Comparison of ENCODE assay signal across 1 cellular context in the genomic region with DNA sequence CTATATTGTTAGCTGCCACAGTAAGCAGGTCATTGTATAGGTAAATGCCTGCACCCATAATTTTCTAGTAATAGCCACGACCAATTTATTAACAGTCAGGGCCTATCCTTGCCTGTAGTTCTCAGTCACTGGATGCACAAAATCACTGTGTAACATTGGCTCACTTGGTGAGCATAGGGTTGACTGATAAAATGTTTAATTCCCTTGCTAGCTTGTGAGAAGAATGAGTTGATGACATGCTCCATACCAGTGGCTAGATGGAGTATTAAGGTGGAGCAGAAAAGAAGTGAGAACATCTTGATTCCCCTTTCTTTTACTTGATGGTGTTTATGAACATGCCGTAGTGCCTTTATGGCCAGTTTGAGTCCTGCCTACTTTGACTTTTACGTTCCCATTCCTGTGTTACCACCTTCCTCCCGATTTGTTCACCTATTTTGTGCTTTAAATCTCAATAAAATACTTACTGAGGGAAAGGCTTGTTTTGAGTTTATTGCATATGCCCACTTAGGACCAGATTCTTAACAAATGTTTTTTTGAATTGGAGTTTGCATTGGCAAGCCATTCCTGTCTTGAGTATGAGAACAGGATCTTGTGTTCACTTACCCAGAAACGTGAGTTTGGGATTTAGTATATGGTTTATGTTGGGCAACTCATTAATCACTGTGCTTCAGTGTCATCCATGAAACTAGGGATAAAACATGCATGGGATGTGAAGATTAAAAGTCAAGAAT.
A peak's percentile ranks its signal among the peaks of the same experiment; 100 is the strongest.
TF ChIP-seq lines count a peak whose summit lies in the region.

No MANE protein-coding gene starts in this region.

TF ChIP-seq in K562, 482 proteins besides CTCF, POLR2A, EP300 and RAD21:
- TF ChIP-seq, protein P1, sequence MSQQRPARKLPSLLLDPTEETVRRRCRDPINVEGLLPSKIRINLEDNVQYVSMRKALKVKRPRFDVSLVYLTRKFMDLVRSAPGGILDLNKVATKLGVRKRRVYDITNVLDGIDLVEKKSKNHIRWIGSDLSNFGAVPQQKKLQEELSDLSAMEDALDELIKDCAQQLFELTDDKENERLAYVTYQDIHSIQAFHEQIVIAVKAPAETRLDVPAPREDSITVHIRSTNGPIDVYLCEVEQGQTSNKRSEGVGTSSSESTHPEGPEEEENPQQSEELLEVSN (IDR thresholded peaks at IDR 0.05; ENCODE audit: borderline replicate concordance in 1 of 2, extremely low read depth in 1 of 2, insufficient read depth in 1 of 2, insufficient read length in 1 of 2, low read depth in 1 of 2, low read length in 1 of 2, poor library complexity in 1 of 2, severe bottlenecking in 1 of 2): no peak
- TF ChIP-seq ZNF384 (IDR thresholded peaks at IDR 0.05; ENCODE audit: low read depth, low read length): no peak
- no peak for TF ChIP-seq DACH1 (IDR thresholded peaks at IDR 0.05; ENCODE audit: partially characterized antibody)
- TF ChIP-seq RBFOX2 (IDR thresholded peaks at IDR 0.05; ENCODE audit: low read depth, low read length): 0 out of 2 replicates have a peak, but pooled peaks have one; percentile 22
- TF ChIP-seq HDAC1 (IDR thresholded peaks at IDR 0.05): no peak
- no peak for TF ChIP-seq FOS (IDR thresholded peaks at IDR 0.05; ENCODE audit: extremely low read depth, insufficient read length)
- TF ChIP-seq, protein P2, sequence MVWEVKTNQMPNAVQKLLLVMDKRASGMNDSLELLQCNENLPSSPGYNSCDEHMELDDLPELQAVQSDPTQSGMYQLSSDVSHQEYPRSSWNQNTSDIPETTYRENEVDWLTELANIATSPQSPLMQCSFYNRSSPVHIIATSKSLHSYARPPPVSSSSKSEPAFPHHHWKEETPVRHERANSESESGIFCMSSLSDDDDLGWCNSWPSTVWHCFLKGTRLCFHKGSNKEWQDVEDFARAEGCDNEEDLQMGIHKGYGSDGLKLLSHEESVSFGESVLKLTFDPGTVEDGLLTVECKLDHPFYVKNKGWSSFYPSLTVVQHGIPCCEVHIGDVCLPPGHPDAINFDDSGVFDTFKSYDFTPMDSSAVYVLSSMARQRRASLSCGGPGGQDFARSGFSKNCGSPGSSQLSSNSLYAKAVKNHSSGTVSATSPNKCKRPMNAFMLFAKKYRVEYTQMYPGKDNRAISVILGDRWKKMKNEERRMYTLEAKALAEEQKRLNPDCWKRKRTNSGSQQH (CRISPR knock-in tag; IDR thresholded peaks at IDR 0.05): 0 out of 2 replicates have a peak, but pooled peaks have one; percentile 11
- TF ChIP-seq HSF4 (CRISPR knock-in tag; IDR thresholded peaks at IDR 0.05; ENCODE audit: borderline replicate concordance): no peak
- peak; percentile 35 for TF ChIP-seq POLR2B (IDR thresholded peaks at IDR 0.05; ENCODE audit: low read depth, partially characterized antibody)
- TF ChIP-seq, protein P3, sequence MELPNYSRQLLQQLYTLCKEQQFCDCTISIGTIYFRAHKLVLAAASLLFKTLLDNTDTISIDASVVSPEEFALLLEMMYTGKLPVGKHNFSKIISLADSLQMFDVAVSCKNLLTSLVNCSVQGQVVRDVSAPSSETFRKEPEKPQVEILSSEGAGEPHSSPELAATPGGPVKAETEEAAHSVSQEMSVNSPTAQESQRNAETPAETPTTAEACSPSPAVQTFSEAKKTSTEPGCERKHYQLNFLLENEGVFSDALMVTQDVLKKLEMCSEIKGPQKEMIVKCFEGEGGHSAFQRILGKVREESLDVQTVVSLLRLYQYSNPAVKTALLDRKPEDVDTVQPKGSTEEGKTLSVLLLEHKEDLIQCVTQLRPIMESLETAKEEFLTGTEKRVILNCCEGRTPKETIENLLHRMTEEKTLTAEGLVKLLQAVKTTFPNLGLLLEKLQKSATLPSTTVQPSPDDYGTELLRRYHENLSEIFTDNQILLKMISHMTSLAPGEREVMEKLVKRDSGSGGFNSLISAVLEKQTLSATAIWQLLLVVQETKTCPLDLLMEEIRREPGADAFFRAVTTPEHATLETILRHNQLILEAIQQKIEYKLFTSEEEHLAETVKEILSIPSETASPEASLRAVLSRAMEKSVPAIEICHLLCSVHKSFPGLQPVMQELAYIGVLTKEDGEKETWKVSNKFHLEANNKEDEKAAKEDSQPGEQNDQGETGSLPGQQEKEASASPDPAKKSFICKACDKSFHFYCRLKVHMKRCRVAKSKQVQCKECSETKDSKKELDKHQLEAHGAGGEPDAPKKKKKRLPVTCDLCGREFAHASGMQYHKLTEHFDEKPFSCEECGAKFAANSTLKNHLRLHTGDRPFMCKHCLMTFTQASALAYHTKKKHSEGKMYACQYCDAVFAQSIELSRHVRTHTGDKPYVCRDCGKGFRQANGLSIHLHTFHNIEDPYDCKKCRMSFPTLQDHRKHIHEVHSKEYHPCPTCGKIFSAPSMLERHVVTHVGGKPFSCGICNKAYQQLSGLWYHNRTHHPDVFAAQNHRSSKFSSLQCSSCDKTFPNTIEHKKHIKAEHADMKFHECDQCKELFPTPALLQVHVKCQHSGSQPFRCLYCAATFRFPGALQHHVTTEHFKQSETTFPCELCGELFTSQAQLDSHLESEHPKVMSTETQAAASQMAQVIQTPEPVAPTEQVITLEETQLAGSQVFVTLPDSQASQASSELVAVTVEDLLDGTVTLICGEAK (IDR thresholded peaks at IDR 0.05): no peak
- TF ChIP-seq, protein P3 (CRISPR knock-in tag; IDR thresholded peaks at IDR 0.05): no peak
- TF ChIP-seq SMAD3 (CRISPR knock-in tag; conservative IDR thresholded peaks at IDR 0.05): 0 out of 2 replicates have a peak, but pooled peaks have one; percentile 43
- TF ChIP-seq ZNF311 (CRISPR knock-in tag; IDR thresholded peaks at IDR 0.05): no peak
- TF ChIP-seq HMG20B (CRISPR knock-in tag; IDR thresholded peaks at IDR 0.05): no peak
- TF ChIP-seq CBFA2T2 (conservative IDR thresholded peaks at IDR 0.05): no peak
- no peak for TF ChIP-seq CAMTA2 (CRISPR knock-in tag; conservative IDR thresholded peaks at IDR 0.05)
- TF ChIP-seq, protein P4, sequence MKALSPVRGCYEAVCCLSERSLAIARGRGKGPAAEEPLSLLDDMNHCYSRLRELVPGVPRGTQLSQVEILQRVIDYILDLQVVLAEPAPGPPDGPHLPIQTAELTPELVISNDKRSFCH (CRISPR knock-in tag; IDR thresholded peaks at IDR 0.05): no peak
- TF ChIP-seq, protein P4 (tag; IDR thresholded peaks at IDR 0.05): no peak
- TF ChIP-seq, protein P5, sequence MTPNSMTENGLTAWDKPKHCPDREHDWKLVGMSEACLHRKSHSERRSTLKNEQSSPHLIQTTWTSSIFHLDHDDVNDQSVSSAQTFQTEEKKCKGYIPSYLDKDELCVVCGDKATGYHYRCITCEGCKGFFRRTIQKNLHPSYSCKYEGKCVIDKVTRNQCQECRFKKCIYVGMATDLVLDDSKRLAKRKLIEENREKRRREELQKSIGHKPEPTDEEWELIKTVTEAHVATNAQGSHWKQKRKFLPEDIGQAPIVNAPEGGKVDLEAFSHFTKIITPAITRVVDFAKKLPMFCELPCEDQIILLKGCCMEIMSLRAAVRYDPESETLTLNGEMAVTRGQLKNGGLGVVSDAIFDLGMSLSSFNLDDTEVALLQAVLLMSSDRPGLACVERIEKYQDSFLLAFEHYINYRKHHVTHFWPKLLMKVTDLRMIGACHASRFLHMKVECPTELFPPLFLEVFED (CRISPR knock-in tag; conservative IDR thresholded peaks at IDR 0.05): peak; percentile 42; the same call in 1 of the 2 replicates
- TF ChIP-seq, protein P6, sequence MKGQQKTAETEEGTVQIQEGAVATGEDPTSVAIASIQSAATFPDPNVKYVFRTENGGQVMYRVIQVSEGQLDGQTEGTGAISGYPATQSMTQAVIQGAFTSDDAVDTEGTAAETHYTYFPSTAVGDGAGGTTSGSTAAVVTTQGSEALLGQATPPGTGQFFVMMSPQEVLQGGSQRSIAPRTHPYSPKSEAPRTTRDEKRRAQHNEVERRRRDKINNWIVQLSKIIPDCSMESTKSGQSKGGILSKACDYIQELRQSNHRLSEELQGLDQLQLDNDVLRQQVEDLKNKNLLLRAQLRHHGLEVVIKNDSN (CRISPR knock-in tag; IDR thresholded peaks at IDR 0.05): no peak
